8 cellular contexts compared by ENCODE assay signal in the genomic region with DNA sequence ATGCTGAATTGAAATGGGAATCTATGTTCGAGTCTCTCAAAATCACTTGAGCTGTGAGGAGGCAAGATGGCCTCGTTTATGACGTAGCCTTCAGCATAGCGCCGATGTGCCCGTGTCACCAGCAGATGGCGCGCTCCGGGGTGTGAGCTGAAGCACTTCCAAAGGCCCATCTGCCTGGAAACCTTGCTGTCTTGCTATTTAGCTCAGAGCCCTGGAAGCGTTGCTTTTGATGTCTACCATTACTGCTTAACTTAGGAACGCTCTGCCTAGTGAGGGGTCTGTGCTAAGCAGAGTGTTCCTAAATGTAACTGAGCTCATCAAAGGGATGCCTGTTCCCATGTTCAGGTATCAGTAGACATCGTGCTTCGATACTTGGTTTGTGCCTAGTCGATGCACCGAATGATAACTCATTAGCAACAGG.
DNase-seq lines count a peak whose midpoint lies in the region; ATAC-seq and TF ChIP-seq lines count a peak whose summit lies in the region.

No MANE protein-coding gene starts in this region.

- H3K4me2 ChIP-seq in osteoblast (ENCODE audit: insufficient read depth, low read length): no peak overlapping the region

- H3K4me3 ChIP-seq in Panc1 (ENCODE audit: low read depth in 2 of 2, low read length in 2 of 2): no peak overlapping the region
- no peak overlapping the region for H3K4me3 ChIP-seq in osteoblast (ENCODE audit: insufficient read depth, low read length)
- no peak overlapping the region for H3K4me3 ChIP-seq in tibial nerve

- intact Hi-C loops in Panc1 (cut with micrococcal nuclease; ENCODE audit: unreplicated experiment): loop anchor here (5.0 kb wide), 3 partner anchors 88 to 543 kb away; partner anchors contain the start of gene ELOVL2
- intact Hi-C loops in activated T-helper 1 cell treated with anti-CD3 and anti-CD28 coated beads, Interleukin-12 subunit alpha, Interleukin-12 subunit beta, Interleukin-2, Interleukin-4 antibody, amounts not matched to agents 30 ng/mL and 10 ng/mL and 1 ng/mL, durations not matched to agents 14 hours and 24 hours and 36 hours (cut with micrococcal nuclease): loop anchor here (1.0 to 5.0 kb wide), 4 partner anchors 115 to 621 kb away; no protein-coding TSS in a partner anchor

- H3K9me3 Mint-ChIP-seq in activated T-helper 1 cell treated with anti-CD3 and anti-CD28 coated beads, Interleukin-12 subunit alpha, Interleukin-12 subunit beta, Interleukin-2, Interleukin-4 antibody, amounts not matched to agents 30 ng/mL and 10 ng/mL and 1 ng/mL, durations not matched to agents 14 hours and 24 hours and 36 hours: no peaks in the 10 kb centered on the region

- TF ChIP-seq CTCF in Panc1 (IDR thresholded peaks at IDR 0.05) (peak; percentile 87), osteoblast (IDR thresholded peaks at IDR 0.05; ENCODE audit: extremely low read depth, low read depth, low read length) (peak; percentile 94), tibial nerve (IDR thresholded peaks at IDR 0.05) (peak in 4 of 5 experiments; percentile 40 to 52 (median 52))

- CTCF ChIA-PET in Panc1 (lab: Charles Lee): interaction anchor here (0.6 to 1.3 kb wide), 3 partner anchors 39 to 114 kb away, joined by 4 to 10 read pairs (median 5); partner anchors contain the start of gene SYCP2L

- H3K27ac ChIP-seq in Panc1 (ENCODE audit: low read length) (no peak overlapping the region), osteoblast (ENCODE audit: low read depth, low read length) (no peak overlapping the region), tibial nerve (no peak overlapping the region)

- peaks cover 5% of the 10 kb centered on the region for H3K4me1 ChIP-seq in Panc1 (ENCODE audit: control insufficient read depth, insufficient read depth, low read length)
- peaks cover 7% of the 10 kb centered on the region for H3K4me1 ChIP-seq in osteoblast (ENCODE audit: insufficient read depth, low read length)
- no peaks in the 10 kb centered on the region for H3K4me1 ChIP-seq in tibial nerve

- no peak overlapping the region for H3K4me3 Mint-ChIP-seq in activated T-helper 1 cell treated with anti-CD3 and anti-CD28 coated beads, Interleukin-12 subunit alpha, Interleukin-12 subunit beta, Interleukin-2, Interleukin-4 antibody, amounts not matched to agents 30 ng/mL and 10 ng/mL and 1 ng/mL, durations not matched to agents 14 hours and 24 hours and 36 hours

- no peaks in the 10 kb centered on the region for H3K79me2 ChIP-seq in osteoblast (ENCODE audit: insufficient read depth, low read length)

- H3K36me3 ChIP-seq in Panc1 (ENCODE audit: control insufficient read depth, insufficient read depth, low read length) (no peaks in the 10 kb centered on the region), osteoblast (ENCODE audit: insufficient read depth, low read length) (no peaks in the 10 kb centered on the region), tibial nerve (no peaks in the 10 kb centered on the region)

- no peaks in the 10 kb centered on the region for H3K36me3 Mint-ChIP-seq in activated T-helper 1 cell treated with anti-CD3 and anti-CD28 coated beads, Interleukin-12 subunit alpha, Interleukin-12 subunit beta, Interleukin-2, Interleukin-4 antibody, amounts not matched to agents 30 ng/mL and 10 ng/mL and 1 ng/mL, durations not matched to agents 14 hours and 24 hours and 36 hours (ENCODE audit: low read depth)

- H3K27me3 Mint-ChIP-seq in activated T-helper 1 cell treated with anti-CD3 and anti-CD28 coated beads, Interleukin-12 subunit alpha, Interleukin-12 subunit beta, Interleukin-2, Interleukin-4 antibody, amounts not matched to agents 30 ng/mL and 10 ng/mL and 1 ng/mL, durations not matched to agents 14 hours and 24 hours and 36 hours (ENCODE audit: insufficient read depth): peaks cover 7% of the 10 kb centered on the region

- H3K9me3 ChIP-seq in Panc1 (ENCODE audit: control insufficient read depth, insufficient read depth, low read depth, low read length) (no peaks in the 10 kb centered on the region), osteoblast (ENCODE audit: low read depth, low read length) (no peaks in the 10 kb centered on the region), tibial nerve (no peaks in the 10 kb centered on the region)

- peak; percentile 68 for ATAC-seq in GM19468 (IDR thresholded peaks at IDR 0.05; ENCODE audit: extremely low read depth, unreplicated experiment)
- peak; percentile 87 for ATAC-seq in Panc1

- WGBS in tibial nerve, 2 donors: 34 to 43% methylated on average over 15 of the region's 15 CpGs

- POLR2A ChIA-PET in Panc1 (lab: Charles Lee): no interaction called here

- H3K27me3 ChIP-seq in Panc1 (ENCODE audit: control insufficient read depth, insufficient read depth, low read length): no peaks in the 10 kb centered on the region
- no peaks in the 10 kb centered on the region for H3K27me3 ChIP-seq in osteoblast (ENCODE audit: insufficient read depth, low read length)
- H3K27me3 ChIP-seq in tibial nerve: no peaks in the 10 kb centered on the region

- in situ Hi-C loops in Panc1 (cut with HindIII; ENCODE audit: low pct_unique_long_range_greater_than_20kb, low sequenced_read_pairs): no loop called here

- DNase-seq in CMK (ENCODE audit: low read depth) (peak; percentile 25), HS-27A (ENCODE audit: low read depth) (peak; percentile 68), Panc1 (ENCODE audit: low read depth, low spot score) (peak; percentile 36), fibroblast of the conjunctiva (ENCODE audit: low read depth) (peak; percentile 47), osteoblast (ENCODE audit: insufficient read length, low spot score, missing footprints) (no peak), tibial nerve (ENCODE audit: low spot score in 2 of 2) (peak; percentile 38 to 50)
- DNase-seq in activated T-helper 1 cell treated with anti-CD3 and anti-CD28 coated beads, Interleukin-12 subunit alpha, Interleukin-12 subunit beta, Interleukin-2, Interleukin-4 antibody, amounts not matched to agents 30 ng/mL and 10 ng/mL and 1 ng/mL, durations not matched to agents 14 hours and 24 hours and 36 hours (ENCODE audit: low spot score): peak; percentile 50

- no peak for TF ChIP-seq POLR2A in tibial nerve (IDR thresholded peaks at IDR 0.05)

- no peak for TF ChIP-seq EP300 in tibial nerve (IDR thresholded peaks at IDR 0.05)

- H3K27ac Mint-ChIP-seq in activated T-helper 1 cell treated with anti-CD3 and anti-CD28 coated beads, Interleukin-12 subunit alpha, Interleukin-12 subunit beta, Interleukin-2, Interleukin-4 antibody, amounts not matched to agents 30 ng/mL and 10 ng/mL and 1 ng/mL, durations not matched to agents 14 hours and 24 hours and 36 hours: no peak overlapping the region

- peak overlapping the region; percentile 77 for H2AFZ ChIP-seq in osteoblast (ENCODE audit: low read length)

- BruUV-seq in Panc1 (replicated peaks; lab: Mats Ljungman, UMichigan): no TSS peak

- no peaks in the 10 kb centered on the region for H4K20me1 ChIP-seq in osteoblast (ENCODE audit: insufficient read depth, low read length)

- H3K4me1 Mint-ChIP-seq in activated T-helper 1 cell treated with anti-CD3 and anti-CD28 coated beads, Interleukin-12 subunit alpha, Interleukin-12 subunit beta, Interleukin-2, Interleukin-4 antibody, amounts not matched to agents 30 ng/mL and 10 ng/mL and 1 ng/mL, durations not matched to agents 14 hours and 24 hours and 36 hours (ENCODE audit: low read depth): no peaks in the 10 kb centered on the region
